Comparison of ENCODE assay signal across 13 cellular contexts in the genomic region with DNA sequence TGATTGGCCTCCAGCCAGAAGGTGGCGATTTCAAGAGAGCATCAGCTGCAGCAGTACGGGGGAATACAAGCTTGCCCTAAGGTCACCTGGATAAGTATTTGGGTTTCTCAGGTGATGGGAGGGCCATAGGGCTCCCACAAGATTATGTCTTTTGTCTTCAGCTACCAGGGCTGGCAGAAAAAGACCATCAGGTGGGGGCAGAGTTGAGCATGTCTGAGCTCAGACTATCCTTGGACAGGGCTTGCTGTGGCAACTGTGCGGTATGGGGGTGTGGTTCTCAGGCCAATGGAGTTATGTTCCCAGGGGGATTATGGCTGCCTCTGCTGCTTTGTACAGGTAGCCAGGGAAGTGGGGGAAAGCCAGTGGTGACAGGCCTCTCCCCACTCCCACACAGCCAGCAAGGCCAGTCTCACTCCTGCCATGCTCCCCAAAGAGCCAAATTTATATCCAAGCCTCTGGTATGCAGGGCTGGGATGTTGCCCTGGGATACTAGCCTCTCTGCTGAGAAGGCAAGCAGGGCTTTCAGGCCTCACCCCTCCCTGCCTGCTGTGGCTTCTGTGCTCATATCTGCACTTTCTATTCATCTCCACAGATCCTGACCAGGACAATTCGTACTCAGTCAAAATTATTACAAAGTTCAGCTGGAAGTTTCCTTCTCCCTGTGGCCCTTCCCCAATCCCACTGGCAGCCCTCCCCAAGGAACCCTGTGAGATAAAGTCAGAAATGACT. TPM values are rescaled to one million over a fixed set of nuclear protein-coding genes. Genes with fewer than 3 reads are reported as not detected.
A peak's percentile ranks its signal among the peaks of the same experiment; 100 is the strongest.
DNase-seq lines count a peak whose midpoint lies in the region; ATAC-seq, FAIRE-seq and TF ChIP-seq lines count a peak whose summit lies in the region.
"Had no signal": no experiment of that assay in that cellular context is flagged by ENCODE, and none has a peak within 500 bp of the region (broad histone marks: within the 10 kb centered on the region; RNA-seq: fewer than 3 reads in every experiment).

No MANE protein-coding gene starts in this region.

- dilution Hi-C loops in mammary epithelial cell (cut with HindIII; ENCODE audit: low sequenced_read_pairs) = no loop called here

- H3K27ac Mint-ChIP-seq in central memory CD8-positive, alpha-beta T cell (ENCODE audit: low read depth) = peak overlapping the region; percentile 89
- peak overlapping the region; percentile 91 for H3K27ac Mint-ChIP-seq in stimulated activated naive B cell treated with anti-CD40 and anti-IgM and Interleukin-4, amounts not matched to agents 10 μg/mL and 1 μg/mL and 100 μg/mL, for 72 hours

- H2AFZ ChIP-seq in mammary epithelial cell (ENCODE audit: low read depth, low read length) (peak overlapping the region; percentile 1), OCI-LY7 (ENCODE audit: low read length) (peak overlapping the region; percentile 66)

- H3K4me1 ChIP-seq in mammary epithelial cell (ENCODE audit: insufficient read depth, low read length) (no peaks in the 10 kb centered on the region), breast epithelium (no peaks in the 10 kb centered on the region), OCI-LY7 (ENCODE audit: insufficient read depth, low read length, poor library complexity, severe bottlenecking) (peaks cover 58% of the 10 kb centered on the region), kidney (ENCODE audit: control insufficient read depth in 1 of 2, insufficient read depth in 1 of 2, low read depth in 1 of 2, low read length in 2 of 2) (no peaks in the 10 kb centered on the region)
- H3K4me1 ChIP-seq: gastrocnemius medialis, prostate gland had no signal

- no TSS peak for BruUV-seq in mammary epithelial cell (replicated peaks; lab: Mats Ljungman, UMichigan)
- no TSS peak for BruUV-seq in OCI-LY7 (replicated peaks; lab: Mats Ljungman, UMichigan)

- FAIRE-seq in kidney (lab: Jason Lieb, UNC) = no peak

- no peak overlapping the region for H3K4me3 Mint-ChIP-seq in central memory CD8-positive, alpha-beta T cell
- peak overlapping the region; percentile 44 to 53 for H3K4me3 Mint-ChIP-seq in stimulated activated naive B cell treated with anti-CD40 and anti-IgM and Interleukin-4, amounts not matched to agents 10 μg/mL and 1 μg/mL and 100 μg/mL, for 72 hours

- peaks cover 27% of the 10 kb centered on the region for H3K4me1 Mint-ChIP-seq in central memory CD8-positive, alpha-beta T cell
- peaks cover 52 to 57% of the 10 kb centered on the region in 2 donors for H3K4me1 Mint-ChIP-seq in stimulated activated naive B cell treated with anti-CD40 and anti-IgM and Interleukin-4, amounts not matched to agents 10 μg/mL and 1 μg/mL and 100 μg/mL, for 72 hours

- no peak for ATAC-seq in central memory CD8-positive, alpha-beta T cell (replicated peaks; ENCODE audit: extremely low read depth, poor library complexity, severe bottlenecking)
- no peak for ATAC-seq in stimulated activated naive B cell treated with anti-CD40 and anti-IgM and Interleukin-4, amounts not matched to agents 10 μg/mL and 1 μg/mL and 100 μg/mL, for 72 hours (replicated peaks)
- ATAC-seq: gastrocnemius medialis had no signal

- intact Hi-C loops in mammary epithelial cell (cut with micrococcal nuclease) = loop anchor here (2.0 to 5.0 kb wide), 5 partner anchors 55 to 519 kb away; partner anchors contain the start of gene CASQ1
- intact Hi-C loops in breast epithelium (cut with DNase I; ENCODE audit: low total_unique reads) = no loop called here
- intact Hi-C loops in OCI-LY7 (cut with micrococcal nuclease; ENCODE audit: unreplicated experiment) = loop anchor here (2.0 to 5.0 kb wide), 3 partner anchors 69 to 404 kb away; partner anchors contain the start of genes COPA and NCSTN
- intact Hi-C loops in kidney (cut with DNase I) = no loop called here

- peaks cover 18% of the 10 kb centered on the region for H3K9me3 Mint-ChIP-seq in central memory CD8-positive, alpha-beta T cell
- H3K9me3 Mint-ChIP-seq in stimulated activated naive B cell treated with anti-CD40 and anti-IgM and Interleukin-4, amounts not matched to agents 10 μg/mL and 1 μg/mL and 100 μg/mL, for 72 hours = peaks cover 16 to 17% of the 10 kb centered on the region in 2 donors

- H3K9ac ChIP-seq in mammary epithelial cell (ENCODE audit: insufficient read depth, low read length) (no peak overlapping the region), kidney (ENCODE audit: low read length in 2 of 2) (no peak overlapping the region)

- 0% methylated on average over 4 of the region's 4 CpGs for WGBS in mammary epithelial cell (ENCODE audit: low coverage, missing lambda C conversion rate)

- in situ Hi-C loops in mammary epithelial cell (cut with MboI; ENCODE audit: low sequenced_read_pairs in 2 of 2) = loop anchor here (5.0 to 25.0 kb wide), 2 partner anchors 174 to 419 kb away; partner anchors contain the start of gene CASQ1 (in 1 of the 2)

- CTCF ChIA-PET in mammary epithelial cell (lab: Charles Lee; ENCODE audit: low non-redundant PET) = interaction anchor here (0.6 kb wide), 1 partner anchor 65 kb away, joined by 3 read pairs; no protein-coding TSS in a partner anchor
- CTCF ChIA-PET in OCI-LY7 (lab: Charles Lee; ENCODE audit: unreplicated experiment) = interaction anchor here (0.8 to 1.5 kb wide), 5 partner anchors 57 to 498 kb away, joined by 3 to 5 read pairs (median 4); no protein-coding TSS in a partner anchor

- H4K20me1 ChIP-seq in mammary epithelial cell (ENCODE audit: insufficient read depth, low read length) (no peaks in the 10 kb centered on the region), OCI-LY7 (ENCODE audit: insufficient read depth, low read length) (no peaks in the 10 kb centered on the region)

- H3K27me3 ChIP-seq in mammary epithelial cell (ENCODE audit: insufficient read depth, low read length) (peaks cover 2% of the 10 kb centered on the region), breast epithelium (no peaks in the 10 kb centered on the region)
- H3K27me3 ChIP-seq: cardiac muscle cell, gastrocnemius medialis, upper lobe of left lung had no signal

- H3K4me3 ChIP-seq in mammary epithelial cell (replicated peaks in 1 of 3; ENCODE audit: insufficient read depth in 1 of 3, low read depth in 2 of 3, low read length in 3 of 3) (no peak overlapping the region), breast epithelium (no peak overlapping the region), OCI-LY7 (ENCODE audit: low read depth, low read length, poor library complexity, severe bottlenecking) (no peak overlapping the region), kidney (ENCODE audit: low read length in 2 of 2) (no peak overlapping the region)
- H3K4me3 ChIP-seq: cardiac muscle cell, gastrocnemius medialis, prostate gland, SK-N-MC, upper lobe of left lung had no signal

- H3K27ac ChIP-seq in mammary epithelial cell (ENCODE audit: insufficient read depth, low read depth, low read length) (no peak overlapping the region), breast epithelium (no peak overlapping the region), OCI-LY7 (ENCODE audit: low read depth, low read length, poor library complexity, severe bottlenecking) (peak overlapping the region; percentile 55), kidney (ENCODE audit: low read depth in 2 of 2, low read length in 2 of 2) (no peak overlapping the region)
- H3K27ac ChIP-seq: cardiac muscle cell, gastrocnemius medialis, prostate gland, SK-N-MC, upper lobe of left lung had no signal

- H3K27me3 Mint-ChIP-seq in central memory CD8-positive, alpha-beta T cell = no peaks in the 10 kb centered on the region
- no peaks in the 10 kb centered on the region for H3K27me3 Mint-ChIP-seq in stimulated activated naive B cell treated with anti-CD40 and anti-IgM and Interleukin-4, amounts not matched to agents 10 μg/mL and 1 μg/mL and 100 μg/mL, for 72 hours

- TF ChIP-seq POLR2A in breast epithelium (IDR thresholded peaks at IDR 0.05) = no peak

- H3K36me3 Mint-ChIP-seq in central memory CD8-positive, alpha-beta T cell (ENCODE audit: insufficient read depth) = peaks cover 22% of the 10 kb centered on the region
- H3K36me3 Mint-ChIP-seq in stimulated activated naive B cell treated with anti-CD40 and anti-IgM and Interleukin-4, amounts not matched to agents 10 μg/mL and 1 μg/mL and 100 μg/mL, for 72 hours = peaks cover 48 to 76% of the 10 kb centered on the region in 2 donors

- no peaks in the 10 kb centered on the region for H3K9me2 ChIP-seq in OCI-LY7 (ENCODE audit: insufficient read depth, low read length)

- no peak for TF ChIP-seq CTCF in mammary epithelial cell (conservative IDR thresholded peaks at IDR 0.05 in 1 of 2, IDR thresholded peaks at IDR 0.05 in 1 of 2; ENCODE audit: extremely low read depth in 1 of 2, insufficient read depth in 1 of 2, low read depth in 1 of 2, low read length in 2 of 2)
- TF ChIP-seq CTCF in breast epithelium (IDR thresholded peaks at IDR 0.05) = no peak
- peak; percentile 44 for TF ChIP-seq CTCF in OCI-LY7 (conservative IDR thresholded peaks at IDR 0.05; ENCODE audit: low read length)
- no peak for TF ChIP-seq CTCF in kidney (IDR thresholded peaks at IDR 0.05; ENCODE audit: borderline replicate concordance, extremely low read depth, insufficient read depth)

- POLR2A ChIA-PET in OCI-LY7 (lab: Charles Lee) = interaction anchor here (0.7 to 1.8 kb wide), 7 partner anchors 9 to 189 kb away, joined by 3 to 7 read pairs (median 4); partner anchors contain the start of gene SLAMF6

- H3K9me3 ChIP-seq in mammary epithelial cell (replicated peaks; ENCODE audit: insufficient read depth, low read length) (no peaks in the 10 kb centered on the region), breast epithelium (peaks cover 4 to 9% of the 10 kb centered on the region in 2 donors), OCI-LY7 (ENCODE audit: low read length) (peaks cover 27% of the 10 kb centered on the region; the same call in 1 of the 2 replicates), kidney (ENCODE audit: control insufficient read depth in 1 of 2, low read length in 2 of 2) (no peaks in the 10 kb centered on the region)
- H3K9me3 ChIP-seq: gastrocnemius medialis, prostate gland had no signal

- H3K36me3 ChIP-seq in mammary epithelial cell (ENCODE audit: insufficient read depth, low read length) (no peaks in the 10 kb centered on the region), breast epithelium (no peaks in the 10 kb centered on the region), OCI-LY7 (ENCODE audit: insufficient read depth, low read length) (peaks cover 7% of the 10 kb centered on the region; the same call in 1 of the 2 replicates), kidney (ENCODE audit: control insufficient read depth in 1 of 2, insufficient read depth in 2 of 2, low read length in 2 of 2) (no peaks in the 10 kb centered on the region)
- H3K36me3 ChIP-seq: cardiac muscle cell, gastrocnemius medialis, prostate gland, upper lobe of left lung had no signal

- DNase-seq in mammary epithelial cell = peak; percentile 17
- DNase-seq in breast epithelium (ENCODE audit: low spot score in 2 of 2) = no peak
- DNase-seq in OCI-LY7 (ENCODE audit: low spot score) = no peak
- DNase-seq in central memory CD8-positive, alpha-beta T cell (ENCODE audit: low spot score in 2 of 2) = no peak
- no peak for DNase-seq in stimulated activated naive B cell treated with anti-CD40 and anti-IgM and Interleukin-4, amounts not matched to agents 10 μg/mL and 1 μg/mL and 100 μg/mL, for 72 hours
- no peak for DNase-seq in kidney
- no peak for DNase-seq in NCI-H510A (lab: John Stamatoyannopoulos, UW)
- DNase-seq in midbrain (lab: John Stamatoyannopoulos, UW) = no peak
- DNase-seq: gastrocnemius medialis, upper lobe of left lung had no signal

- no peaks in the 10 kb centered on the region for H3K79me2 ChIP-seq in mammary epithelial cell (ENCODE audit: insufficient read depth, low read length)
- H3K79me2 ChIP-seq in OCI-LY7 (ENCODE audit: insufficient read depth, low read depth, low read length) = no peaks in the 10 kb centered on the region

- H3K4me2 ChIP-seq in mammary epithelial cell (ENCODE audit: insufficient read depth, low read depth, low read length) (no peak overlapping the region), OCI-LY7 (ENCODE audit: low read length) (peak overlapping the region; percentile 48)

RNA-seq across cellular contexts. Expression of gene CD84, which starts 26.7 kb away (rescaled TPM):
- total RNA-seq in mammary epithelial cell (not detected), breast epithelium (10 to 100 TPM in 1 of 3 donors, 1 to 10 TPM in 2; 2.3 to 17.0 (median 9.8) TPM), OCI-LY7 (2022) (22.2 and 28.8 TPM in 2 replicates), kidney (17.5 TPM)
- polyA plus RNA-seq in mammary epithelial cell (not detected), kidney (ENCODE audit: insufficient read depth, low read depth, low replicate concordance) (0.30 TPM)
- not detected for polyA minus RNA-seq in mammary epithelial cell
- 23.3 and 23.4 TPM in 2 replicates for total RNA-seq in OCI-LY7 (2014; rRNA removed; shearing (Covaris generic))
- total RNA-seq: cardiac muscle cell had no signal
- polyA plus RNA-seq: cardiac muscle cell had no signal

RNA-seq across cellular contexts. Expression of gene SLAMF1, which starts 40.9 kb away (rescaled TPM):
- total RNA-seq in mammary epithelial cell (not detected), breast epithelium (1 to 10 TPM in 1 of 3 donors, under 1 TPM in 2; 0.64 to 1.8 (median 0.98) TPM), OCI-LY7 (2022) (0.42 and 0.72 TPM in 2 replicates), kidney (3.3 TPM)
- polyA plus RNA-seq in mammary epithelial cell (not detected), kidney (ENCODE audit: insufficient read depth, low read depth, low replicate concordance) (0.13 TPM)
- polyA minus RNA-seq in mammary epithelial cell = not detected
- 0.32 and 0.36 TPM in 2 replicates for total RNA-seq in OCI-LY7 (2014; rRNA removed; shearing (Covaris generic))
- total RNA-seq: cardiac muscle cell, gastrocnemius medialis had no signal
- polyA plus RNA-seq: cardiac muscle cell had no signal

Comparison
In these comparisons a context has a peak if more than half of its experiments do, and no peak if none do; other contexts are left out.
1. intact Hi-C loops: an anchor here in mammary epithelial cell (2.0 to 5.0 kb wide) and OCI-LY7 (2.0 to 5.0 kb wide); none called in breast epithelium and kidney.